Comparison of ENCODE assay signal across 8 cellular contexts in genomic region chr2:45643095-45643494, GRCh38.
A peak's percentile ranks its signal among the peaks of the same experiment; 100 is the strongest.
DNase-seq lines count a peak whose midpoint lies in the region; ATAC-seq and TF ChIP-seq lines count a peak whose summit lies in the region.

No MANE protein-coding gene starts in this region.

- no peak for TF ChIP-seq CTCF in choroid plexus epithelial cell (conservative IDR thresholded peaks at IDR 0.05; ENCODE audit: low read depth, low read length)

- peak overlapping the region; percentile 78 for H3K9ac ChIP-seq in BLaER1
- no peak overlapping the region for H3K9ac ChIP-seq in HUES48 (ENCODE audit: low read depth, low read length)

- H3K27ac ChIP-seq in BLaER1 (peak overlapping the region; percentile 63; the same call in 1 of the 2 replicates), HUES48 (ENCODE audit: low read depth, low read length) (no peak overlapping the region), muscle layer of duodenum (ENCODE audit: low read length) (no peak overlapping the region)

- DNase-seq in choroid plexus epithelial cell (ENCODE audit: low read depth), result peak; percentile 15
- DNase-seq in 8988T, result no peak
- no peak for DNase-seq in NCI-H446 treated with DMSO at 0.1 percent for 48 hours (lab: John Stamatoyannopoulos, UW)
- DNase-seq in stimulated activated CD4-positive, alpha-beta T cell treated with anti-CD3 and anti-CD28 coated beads, Interleukin-4, amount 100 ng/mL, for 4 hours, result no peak

- H4K20me1 ChIP-seq in BLaER1, result no peaks in the 10 kb centered on the region

- no peak for ATAC-seq in HG03469 (IDR thresholded peaks at IDR 0.05; ENCODE audit: unreplicated experiment)

- no peaks in the 10 kb centered on the region for H3K9me3 ChIP-seq in BLaER1
- no peaks in the 10 kb centered on the region for H3K9me3 ChIP-seq in HUES48 (ENCODE audit: control insufficient read depth, insufficient read depth, low read length)
- no peaks in the 10 kb centered on the region for H3K9me3 ChIP-seq in muscle layer of duodenum (ENCODE audit: control insufficient read depth in 1 of 2, low read length in 2 of 2)

- H3K27me3 ChIP-seq in BLaER1 (no peaks in the 10 kb centered on the region), HUES48 (ENCODE audit: control insufficient read depth, insufficient read depth, low read length) (peaks cover 47% of the 10 kb centered on the region), muscle layer of duodenum (ENCODE audit: low read depth, low read length) (no peaks in the 10 kb centered on the region)

- peak overlapping the region; percentile 93 for H3K4me2 ChIP-seq in BLaER1

- peak overlapping the region; percentile 67 for H3K4me3 ChIP-seq in BLaER1
- peak overlapping the region; percentile 57 for H3K4me3 ChIP-seq in HUES48 (ENCODE audit: low read depth, low read length)
- peak overlapping the region; percentile 73 for H3K4me3 ChIP-seq in choroid plexus epithelial cell (ENCODE audit: low read depth, low read length)
- peak overlapping the region; percentile 64 for H3K4me3 ChIP-seq in muscle layer of duodenum (ENCODE audit: low read depth in 1 of 2, low read length in 2 of 2)

- H3K4me1 ChIP-seq in BLaER1 (peaks cover 25% of the 10 kb centered on the region), HUES48 (ENCODE audit: control insufficient read depth, insufficient read depth, low read length) (0 out of 2 replicates have a peak, but pooled peaks cover 8% of the 10 kb centered on the region), muscle layer of duodenum (ENCODE audit: control insufficient read depth in 1 of 2, insufficient read depth in 2 of 2, low read length in 2 of 2) (peaks cover 3 to 17% of the 10 kb centered on the region in 2 donors)

- H3K36me3 ChIP-seq in BLaER1 (no peaks in the 10 kb centered on the region), HUES48 (ENCODE audit: control insufficient read depth, insufficient read depth, low read length) (no peaks in the 10 kb centered on the region), muscle layer of duodenum (ENCODE audit: control insufficient read depth in 1 of 2, insufficient read depth in 2 of 2, low read length in 2 of 2) (no peaks in the 10 kb centered on the region)
